ENCODE assay signal across 1 cellular context in the genomic region with DNA sequence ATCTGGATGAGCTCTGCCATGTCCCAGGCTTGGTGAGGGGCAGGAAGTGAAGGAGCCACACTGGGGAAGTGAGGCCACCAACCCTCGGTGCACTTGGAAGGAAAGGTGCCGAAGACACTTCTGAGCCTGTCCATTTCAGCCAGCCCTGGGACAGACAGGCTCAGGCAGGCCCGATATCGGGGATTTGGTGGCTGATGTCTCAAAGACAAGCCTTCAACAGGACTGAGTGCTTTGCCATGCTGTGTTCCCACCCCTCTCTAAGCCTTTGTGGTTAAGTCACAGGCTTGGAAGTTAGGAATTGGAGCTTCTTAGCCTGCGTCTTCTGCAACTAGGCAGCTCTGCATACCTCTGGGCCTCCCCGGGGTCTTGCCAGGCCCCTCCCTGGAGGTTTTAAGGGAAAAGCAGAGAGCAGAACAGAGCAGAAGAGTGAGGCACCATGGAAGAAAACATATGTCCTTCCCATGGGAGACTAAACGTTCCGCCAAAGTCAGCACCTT.
TF ChIP-seq lines count a peak whose summit lies in the region.

No MANE protein-coding gene starts in this region.

TF ChIP-seq in H1, 55 proteins besides CTCF, POLR2A, EP300 and RAD21:
- TF ChIP-seq CREB1 (IDR thresholded peaks at IDR 0.05) = no peak
- TF ChIP-seq CEBPB (IDR thresholded peaks at IDR 0.05; ENCODE audit: low read depth, low read length) = no peak
- TF ChIP-seq, protein P1, sequence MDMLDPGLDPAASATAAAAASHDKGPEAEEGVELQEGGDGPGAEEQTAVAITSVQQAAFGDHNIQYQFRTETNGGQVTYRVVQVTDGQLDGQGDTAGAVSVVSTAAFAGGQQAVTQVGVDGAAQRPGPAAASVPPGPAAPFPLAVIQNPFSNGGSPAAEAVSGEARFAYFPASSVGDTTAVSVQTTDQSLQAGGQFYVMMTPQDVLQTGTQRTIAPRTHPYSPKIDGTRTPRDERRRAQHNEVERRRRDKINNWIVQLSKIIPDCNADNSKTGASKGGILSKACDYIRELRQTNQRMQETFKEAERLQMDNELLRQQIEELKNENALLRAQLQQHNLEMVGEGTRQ (IDR thresholded peaks at IDR 0.05; ENCODE audit: low read length) = no peak
- TF ChIP-seq, protein P2, sequence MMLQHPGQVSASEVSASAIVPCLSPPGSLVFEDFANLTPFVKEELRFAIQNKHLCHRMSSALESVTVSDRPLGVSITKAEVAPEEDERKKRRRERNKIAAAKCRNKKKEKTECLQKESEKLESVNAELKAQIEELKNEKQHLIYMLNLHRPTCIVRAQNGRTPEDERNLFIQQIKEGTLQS (IDR thresholded peaks at IDR 0.05; ENCODE audit: insufficient read depth, low read depth, low read length) = no peak
- TF ChIP-seq RXRA (IDR thresholded peaks at IDR 0.05; ENCODE audit: insufficient read depth, low read depth, low read length) = no peak
- TF ChIP-seq BRCA1 (IDR thresholded peaks at IDR 0.05; ENCODE audit: low read depth, low read length) = no peak
- TF ChIP-seq GABPA (IDR thresholded peaks at IDR 0.05; ENCODE audit: borderline replicate concordance, insufficient read depth, low read length) = no peak
- no peak for TF ChIP-seq SP2 (IDR thresholded peaks at IDR 0.05; ENCODE audit: low read length)
- TF ChIP-seq GTF2F1 (IDR thresholded peaks at IDR 0.05; ENCODE audit: borderline replicate concordance, low read depth, low read length) = no peak
- no peak for TF ChIP-seq RNF2 (IDR thresholded peaks at IDR 0.05; ENCODE audit: borderline replicate concordance, low read depth, low read length, missing control alignments, poor library complexity, severe bottlenecking)
- no peak for TF ChIP-seq CHD2 (IDR thresholded peaks at IDR 0.05; ENCODE audit: low read length)
- TF ChIP-seq KDM1A (IDR thresholded peaks at IDR 0.05; ENCODE audit: borderline replicate concordance, low read length) = no peak
- TF ChIP-seq RBBP5 (IDR thresholded peaks at IDR 0.05; ENCODE audit: borderline replicate concordance, low read depth, low read length) = no peak
- no peak for TF ChIP-seq BCL11A (IDR thresholded peaks at IDR 0.05; ENCODE audit: low read depth in 2 of 2, low read length in 2 of 2)
- TF ChIP-seq POU5F1 (IDR thresholded peaks at IDR 0.05; ENCODE audit: low read depth, low read length) = no peak
- no peak for TF ChIP-seq SIX5 (IDR thresholded peaks at IDR 0.05; ENCODE audit: low read depth, low read length)
- no peak for TF ChIP-seq SAP30 (IDR thresholded peaks at IDR 0.05; ENCODE audit: insufficient read depth, insufficient replicate concordance, low read length)
